In the genomic region with DNA sequence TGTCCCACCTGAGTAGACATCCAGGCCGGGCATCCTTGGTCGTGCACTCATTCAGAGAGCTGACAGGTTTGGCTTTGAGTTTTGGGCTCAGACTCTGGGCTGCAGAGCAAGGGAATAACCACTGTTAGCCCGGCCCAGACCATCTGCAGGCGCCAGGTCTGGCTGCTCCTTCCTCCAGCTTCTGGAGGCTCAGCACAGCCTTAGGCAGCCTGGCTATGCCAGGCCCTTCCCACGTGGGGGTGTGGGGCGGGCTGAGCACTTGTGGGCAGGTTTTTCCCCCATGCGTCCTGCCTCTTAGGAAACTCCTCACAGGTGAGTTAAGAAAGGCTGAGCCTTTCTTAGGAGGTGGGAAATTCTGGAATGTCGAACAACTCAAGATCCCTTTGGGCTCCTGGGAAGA, we compare ENCODE assay signal across 24 cellular contexts. TPM values are rescaled to one million over a fixed set of nuclear protein-coding genes. Genes with fewer than 3 reads are reported as not detected.
A peak's percentile ranks its signal among the peaks of the same experiment; 100 is the strongest.
DNase-seq lines count a peak whose midpoint lies in the region; ATAC-seq and TF ChIP-seq lines count a peak whose summit lies in the region.
"Had no signal": no experiment of that assay in that cellular context is flagged by ENCODE, and none has a peak within 500 bp of the region (broad histone marks: within the 10 kb centered on the region; RNA-seq: fewer than 3 reads in every experiment).

No MANE protein-coding gene starts in this region.

- H3K27me3 Mint-ChIP-seq in CD4-positive, alpha-beta T cell: no peaks in the 10 kb centered on the region
- H3K27me3 Mint-ChIP-seq: activated CD8-positive, alpha-beta T cell treated with anti-CD3 and anti-CD28 coated beads for 36 hours had no signal

- H3K36me3 Mint-ChIP-seq in CD4-positive, alpha-beta T cell (ENCODE audit: low read depth): peaks cover 35% of the 10 kb centered on the region

- no peak for TF ChIP-seq CTCF in CD4-positive, alpha-beta T cell (IDR thresholded peaks at IDR 0.05)
- peak in 1 of 7 experiments; percentile 16 for TF ChIP-seq CTCF in body of pancreas (IDR thresholded peaks at IDR 0.05)

- H3K4me3 ChIP-seq in body of pancreas (no peak overlapping the region), skin epidermis (no peak overlapping the region), GM23248 (no peak overlapping the region)
- H3K4me3 ChIP-seq: hepatocyte, Peyer's patch had no signal

- CTCF ChIA-PET in CD4-positive, alpha-beta T cell (lab: Charles Lee): no interaction called here
- CTCF ChIA-PET in HEK293T (lab: Yijun Ruan, JAX): no interaction called here

- no peaks in the 10 kb centered on the region for H3K9me3 ChIP-seq in CD4-positive, alpha-beta T cell (ENCODE audit: control insufficient read depth, low read length)
- H3K9me3 ChIP-seq in body of pancreas: no peaks in the 10 kb centered on the region
- no peaks in the 10 kb centered on the region for H3K9me3 ChIP-seq in GM23248 (ENCODE audit: low read depth)
- H3K9me3 ChIP-seq: neutrophil, Peyer's patch, SK-N-SH had no signal

- H4K20me1 ChIP-seq in GM23248 (ENCODE audit: insufficient read depth): no peaks in the 10 kb centered on the region

- H3K4me1 ChIP-seq in body of pancreas (peaks cover 10% of the 10 kb centered on the region), GM23248 (ENCODE audit: insufficient read depth) (no peaks in the 10 kb centered on the region)
- H3K4me1 ChIP-seq: Peyer's patch had no signal

- 28 to 37% methylated on average over 2 to 8 of the region's 8 CpGs for WGBS in body of pancreas, 2 donors
- 30 to 39% methylated on average over 8 of the region's 8 CpGs for WGBS in GM23248 (ENCODE audit: low coverage in 1 of 2, low lambda C conversion rate in 2 of 2, missing lambda C conversion rate in 2 of 2), 2 experiments

- no peaks in the 10 kb centered on the region for H3K9me3 Mint-ChIP-seq in CD4-positive, alpha-beta T cell
- H3K9me3 Mint-ChIP-seq: activated CD8-positive, alpha-beta T cell treated with anti-CD3 and anti-CD28 coated beads for 36 hours; dendritic cell treated with granulocyte-macrophage colony-stimulating factor and Interleukin-4, amounts not matched to agents 40 ng/mL and 50 ng/mL, for 4 days; stimulated activated naive CD8-positive, alpha-beta T cell treated with anti-CD3 and anti-CD28 coated beads, Interleukin-15, amount 100 ng/mL, for 72 hours had no signal

- no peaks in the 10 kb centered on the region for H3K27me3 ChIP-seq in CD4-positive, alpha-beta T cell (ENCODE audit: control insufficient read depth, insufficient read depth, low read length)
- H3K27me3 ChIP-seq in body of pancreas: no peaks in the 10 kb centered on the region
- no peaks in the 10 kb centered on the region for H3K27me3 ChIP-seq in GM23248 (replicated peaks; ENCODE audit: insufficient read depth)
- H3K27me3 ChIP-seq: hepatocyte, Peyer's patch had no signal

- no peak overlapping the region for H2AFZ ChIP-seq in GM23248
- H2AFZ ChIP-seq: hepatocyte had no signal

- H3K79me2 ChIP-seq in GM23248 (ENCODE audit: insufficient read depth): no peaks in the 10 kb centered on the region
- H3K79me2 ChIP-seq: hepatocyte had no signal

- no peak overlapping the region for H3K4me3 Mint-ChIP-seq in CD4-positive, alpha-beta T cell
- H3K4me3 Mint-ChIP-seq: activated CD8-positive, alpha-beta T cell treated with anti-CD3 and anti-CD28 coated beads for 36 hours; dendritic cell treated with granulocyte-macrophage colony-stimulating factor and Interleukin-4, amounts not matched to agents 40 ng/mL and 50 ng/mL, for 4 days; stimulated activated naive CD8-positive, alpha-beta T cell treated with anti-CD3 and anti-CD28 coated beads, Interleukin-15, amount 100 ng/mL, for 72 hours had no signal

- H3K4me2 ChIP-seq in GM23248 (ENCODE audit: unreplicated experiment): no peak overlapping the region
- H3K4me2 ChIP-seq: hepatocyte, SK-N-SH had no signal

- intact Hi-C loops in CD4-positive, alpha-beta T cell (cut with DNase I, micrococcal nuclease): no loop called here
- intact Hi-C loops in body of pancreas (cut with DNase I): no loop called here

- TF ChIP-seq POLR2A in body of pancreas (IDR thresholded peaks at IDR 0.05): no peak

- H3K9me2 ChIP-seq in GM23248 (ENCODE audit: insufficient read depth): no peaks in the 10 kb centered on the region
- H3K9me2 ChIP-seq: SK-N-SH had no signal

- H3K27ac Mint-ChIP-seq in CD4-positive, alpha-beta T cell: peak overlapping the region; percentile 69
- H3K27ac Mint-ChIP-seq: activated CD8-positive, alpha-beta T cell treated with anti-CD3 and anti-CD28 coated beads for 36 hours; dendritic cell treated with granulocyte-macrophage colony-stimulating factor and Interleukin-4, amounts not matched to agents 40 ng/mL and 50 ng/mL, for 4 days; stimulated activated naive CD8-positive, alpha-beta T cell treated with anti-CD3 and anti-CD28 coated beads, Interleukin-15, amount 100 ng/mL, for 72 hours had no signal

- in situ Hi-C loops in GM23248 (cut with MboI): no loop called here

- H3K4me1 Mint-ChIP-seq in CD4-positive, alpha-beta T cell (ENCODE audit: low read depth): no peaks in the 10 kb centered on the region

- no peak overlapping the region for H3K27ac ChIP-seq in CD4-positive, alpha-beta T cell (ENCODE audit: low read depth, low read length)
- no peak overlapping the region for H3K27ac ChIP-seq in body of pancreas
- H3K27ac ChIP-seq in skin epidermis: peak overlapping the region in 16 of 21 experiments; percentile 26 to 70 (median 48)
- no peak overlapping the region for H3K27ac ChIP-seq in GM23248
- H3K27ac ChIP-seq: hepatocyte, neutrophil, Peyer's patch, WERI-Rb-1 had no signal

- no peak for ATAC-seq in CD4-positive, alpha-beta T cell (ENCODE audit: poor library complexity)
- ATAC-seq in body of pancreas (peak; percentile 57), esophagus mucosa (peak; percentile 71), HG03280 (IDR thresholded peaks at IDR 0.05; ENCODE audit: unreplicated experiment) (no peak)
- ATAC-seq: activated CD8-positive, alpha-beta T cell treated with anti-CD3 and anti-CD28 coated beads for 36 hours; stimulated activated naive CD8-positive, alpha-beta T cell treated with anti-CD3 and anti-CD28 coated beads, Interleukin-15, amount 100 ng/mL, for 72 hours had no signal

- H3K9ac ChIP-seq in GM23248: no peak overlapping the region
- H3K9ac ChIP-seq: SK-N-SH had no signal

- DNase-seq in CD4-positive, alpha-beta T cell: no peak
- DNase-seq in body of pancreas: peak; percentile 49 to 71 (median 59)
- no peak for DNase-seq in GM23248
- no peak for DNase-seq in kidney tubule cell (ENCODE audit: low spot score)
- no peak for DNase-seq in HEK293T (ENCODE audit: extremely low spot score)
- DNase-seq: activated CD8-positive, alpha-beta T cell treated with anti-CD3 and anti-CD28 coated beads for 36 hours; activated gamma-delta T cell treated with Interleukin-2 at 50 U/mL for 16 hours; activated T-cell treated with anti-CD3 and anti-CD28 coated beads for 4 hours; DMS153; foreskin melanocyte; GDM1; HCEC 1CT; KG1; NCI-H524 treated with DMSO at 0.1 percent for 48 hours; Peyer's patch; SK-N-SH; stimulated activated naive CD8-positive, alpha-beta T cell treated with anti-CD3 and anti-CD28 coated beads, Interleukin-15, amount 100 ng/mL, for 72 hours; WERI-Rb-1 had no signal

- H3K36me3 ChIP-seq in body of pancreas (replicated peaks in 1 of 2; ENCODE audit: insufficient read depth in 1 of 2, low read depth in 2 of 2) (peaks cover 0 to 14% of the 10 kb centered on the region in 2 donors), GM23248 (ENCODE audit: low read depth) (no peaks in the 10 kb centered on the region; the same call in 1 of the 2 replicates)

- 0 out of 2 replicates have a peak, but pooled peaks cover 3% of the 10 kb centered on the region for H3F3A ChIP-seq in GM23248 (ENCODE audit: insufficient read depth)

- POLR2A ChIA-PET in CD4-positive, alpha-beta T cell (lab: Charles Lee): no interaction called here
- POLR2A ChIA-PET in HEK293T (lab: Yijun Ruan, JAX): no interaction called here

TF ChIP-seq in HEK293T, 16 proteins besides CTCF, POLR2A, EP300 and RAD21:
- TF ChIP-seq SUZ12 (IDR thresholded peaks at IDR 0.05): no peak
- no peak for TF ChIP-seq TARDBP (IDR thresholded peaks at IDR 0.05)
- no peak for TF ChIP-seq FOXK2 (IDR thresholded peaks at IDR 0.05)

RNA-seq across cellular contexts. Expression of a gene that starts 11.2 kb away (rescaled TPM):
- total RNA-seq in CD4-positive, alpha-beta T cell: 10 to 100 TPM; 33.7 to 34.6 TPM
- total RNA-seq in body of pancreas (10 to 100 TPM; 17.4 to 18.1 TPM), esophagus mucosa (23.6 TPM)
- total RNA-seq in GM23248 (2014; rRNA removed; shearing (Covaris generic)): 1.4 TPM in 1 of 2 replicates, not detected in the other
- polyA plus RNA-seq in GM23248 (2016; fragmentation: Nextera tagmentation; extraction: Ambion mirVana): 1.1 and 1.6 TPM in 2 replicates

RNA-seq across cellular contexts. Expression of a gene that starts 22.0 kb away (rescaled TPM):
- 10 to 100 TPM; 35.6 to 38.4 TPM for total RNA-seq in CD4-positive, alpha-beta T cell
- total RNA-seq in body of pancreas (10 to 100 TPM in 1 of 2 donors, 1 to 10 TPM in 1; 2.0 to 13.0 TPM), esophagus mucosa (35.4 TPM)
- 1.3 and 11.7 TPM in 2 replicates for total RNA-seq in GM23248 (2014; rRNA removed; shearing (Covaris generic))
- 3.5 and 5.3 TPM in 2 replicates for polyA plus RNA-seq in GM23248 (2016; fragmentation: Nextera tagmentation; extraction: Ambion mirVana)

RNA-seq across cellular contexts. Expression of a gene that starts 44.0 kb away (rescaled TPM):
- 1 to 10 TPM; 2.2 to 2.3 TPM for total RNA-seq in CD4-positive, alpha-beta T cell
- total RNA-seq in body of pancreas (1 to 10 TPM in 1 of 2 donors, under 1 TPM in 1; 0.52 to 3.0 TPM), esophagus mucosa (2.1 TPM)
- 0.11 and 0.25 TPM in 2 replicates for total RNA-seq in GM23248 (2014; rRNA removed; shearing (Covaris generic))
- 0.03 TPM in 1 of 2 replicates, not detected in the other for polyA plus RNA-seq in GM23248 (2016; fragmentation: Nextera tagmentation; extraction: Ambion mirVana)

Comparison
In these comparisons a context has a peak if more than half of its experiments do, and no peak if none do; other contexts are left out.
1. ATAC-seq: peak in body of pancreas (single experiment) and esophagus mucosa (single experiment); none in CD4-positive, alpha-beta T cell (single experiment) and HG03280 (single experiment).
2. DNase-seq: peak in body of pancreas (4 of 4); none in CD4-positive, alpha-beta T cell (0 of 10), GM23248 (single experiment), kidney tubule cell (single experiment) and HEK293T (single experiment).
3. H3K27ac ChIP-seq: peak in skin epidermis (16 of 21); none in CD4-positive, alpha-beta T cell (single experiment), body of pancreas (0 of 4) and GM23248 (single experiment).